In the genomic region with DNA sequence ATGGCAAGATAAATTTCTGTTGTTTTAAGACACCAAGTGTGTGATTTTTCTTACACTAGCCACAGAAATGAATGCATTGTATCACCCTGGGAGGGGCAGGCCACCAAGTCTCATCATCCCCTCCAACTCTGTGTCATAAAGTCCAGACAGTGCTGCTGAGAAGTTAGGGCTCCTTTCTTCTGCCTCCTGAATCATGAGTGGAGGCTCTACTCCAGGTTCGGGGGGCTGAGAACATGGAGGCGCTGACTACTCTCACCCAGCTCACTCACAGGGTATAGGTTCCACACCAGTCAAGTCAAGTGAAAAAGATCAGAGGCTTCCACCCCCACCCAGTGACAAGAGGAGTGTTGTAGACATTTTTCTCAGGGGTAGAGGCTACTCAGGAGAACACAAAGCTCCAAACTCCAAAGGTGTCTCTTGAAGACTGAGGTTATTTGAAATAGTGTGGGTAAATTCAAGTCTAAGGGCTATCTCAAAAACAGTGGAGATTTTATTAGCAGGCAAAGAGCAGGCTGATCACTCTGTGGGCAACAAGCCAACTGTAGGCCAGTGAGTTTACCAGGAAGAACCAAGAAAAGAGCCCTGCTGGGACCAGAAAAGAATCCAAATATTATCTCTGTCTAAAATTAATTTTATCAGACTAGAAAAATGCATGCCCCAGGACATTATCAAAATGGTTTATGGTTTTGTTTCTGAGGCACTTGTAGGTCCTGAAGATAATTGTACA, we compare ENCODE assay signal across 1 cellular context.
A peak's percentile ranks its signal among the peaks of the same experiment; 100 is the strongest.
TF ChIP-seq lines count a peak whose summit lies in the region.

No MANE protein-coding gene starts in this region.

TF ChIP-seq in SK-N-SH treated with all-trans-retinoic acid at 6 μM for 48 hours, 23 proteins besides CTCF, POLR2A, EP300 and RAD21 (continued from another document):
- TF ChIP-seq, protein P1, sequence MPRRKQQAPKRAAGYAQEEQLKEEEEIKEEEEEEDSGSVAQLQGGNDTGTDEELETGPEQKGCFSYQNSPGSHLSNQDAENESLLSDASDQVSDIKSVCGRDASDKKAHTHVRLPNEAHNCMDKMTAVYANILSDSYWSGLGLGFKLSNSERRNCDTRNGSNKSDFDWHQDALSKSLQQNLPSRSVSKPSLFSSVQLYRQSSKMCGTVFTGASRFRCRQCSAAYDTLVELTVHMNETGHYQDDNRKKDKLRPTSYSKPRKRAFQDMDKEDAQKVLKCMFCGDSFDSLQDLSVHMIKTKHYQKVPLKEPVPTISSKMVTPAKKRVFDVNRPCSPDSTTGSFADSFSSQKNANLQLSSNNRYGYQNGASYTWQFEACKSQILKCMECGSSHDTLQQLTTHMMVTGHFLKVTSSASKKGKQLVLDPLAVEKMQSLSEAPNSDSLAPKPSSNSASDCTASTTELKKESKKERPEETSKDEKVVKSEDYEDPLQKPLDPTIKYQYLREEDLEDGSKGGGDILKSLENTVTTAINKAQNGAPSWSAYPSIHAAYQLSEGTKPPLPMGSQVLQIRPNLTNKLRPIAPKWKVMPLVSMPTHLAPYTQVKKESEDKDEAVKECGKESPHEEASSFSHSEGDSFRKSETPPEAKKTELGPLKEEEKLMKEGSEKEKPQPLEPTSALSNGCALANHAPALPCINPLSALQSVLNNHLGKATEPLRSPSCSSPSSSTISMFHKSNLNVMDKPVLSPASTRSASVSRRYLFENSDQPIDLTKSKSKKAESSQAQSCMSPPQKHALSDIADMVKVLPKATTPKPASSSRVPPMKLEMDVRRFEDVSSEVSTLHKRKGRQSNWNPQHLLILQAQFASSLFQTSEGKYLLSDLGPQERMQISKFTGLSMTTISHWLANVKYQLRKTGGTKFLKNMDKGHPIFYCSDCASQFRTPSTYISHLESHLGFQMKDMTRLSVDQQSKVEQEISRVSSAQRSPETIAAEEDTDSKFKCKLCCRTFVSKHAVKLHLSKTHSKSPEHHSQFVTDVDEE (CRISPR knock-in tag; IDR thresholded peaks at IDR 0.05) = 0 out of 2 replicates have a peak, but pooled peaks have one; percentile 22
- no peak for TF ChIP-seq GLIS3 (CRISPR knock-in tag; IDR thresholded peaks at IDR 0.05)
- no peak for TF ChIP-seq PPARA (CRISPR knock-in tag; IDR thresholded peaks at IDR 0.05; ENCODE audit: borderline replicate concordance)
- TF ChIP-seq OSR1 (CRISPR knock-in tag; IDR thresholded peaks at IDR 0.05) = no peak
- no peak for TF ChIP-seq ZNF70 (CRISPR knock-in tag; IDR thresholded peaks at IDR 0.05)
- no peak for TF ChIP-seq TOX (CRISPR knock-in tag; IDR thresholded peaks at IDR 0.05; ENCODE audit: borderline replicate concordance)
- no peak for TF ChIP-seq ARNTL (CRISPR knock-in tag; IDR thresholded peaks at IDR 0.05; ENCODE audit: borderline replicate concordance, low read depth)
